ENCODE assay signal across 1 cellular context in the genomic region with DNA sequence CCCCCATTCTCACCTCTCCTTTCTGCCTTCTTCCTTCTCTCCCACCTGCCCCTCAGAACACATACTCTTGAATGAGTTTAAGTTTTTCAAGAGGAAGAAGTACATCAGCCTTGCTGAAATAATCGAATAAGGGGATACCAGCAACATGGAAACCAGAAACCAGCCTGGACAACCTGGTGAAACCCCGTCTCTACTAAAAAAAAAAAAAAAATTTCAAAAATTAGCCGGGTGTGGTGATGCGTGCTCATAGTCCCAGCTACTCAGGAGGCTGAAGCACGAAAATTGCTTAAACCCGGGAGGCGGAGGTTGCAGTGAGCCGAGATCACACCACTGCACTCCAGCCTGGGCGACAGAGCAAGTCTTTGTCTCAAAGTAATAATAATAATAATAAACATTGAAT.
TF ChIP-seq lines count a peak whose summit lies in the region.

No MANE protein-coding gene starts in this region.

TF ChIP-seq in GM23338, 12 proteins besides CTCF, POLR2A, EP300 and RAD21 (continued from another document):
- TF ChIP-seq ZNF462 (CRISPR knock-in tag; IDR thresholded peaks at IDR 0.05) = no peak
